29 cellular contexts compared by ENCODE assay signal in the genomic region with DNA sequence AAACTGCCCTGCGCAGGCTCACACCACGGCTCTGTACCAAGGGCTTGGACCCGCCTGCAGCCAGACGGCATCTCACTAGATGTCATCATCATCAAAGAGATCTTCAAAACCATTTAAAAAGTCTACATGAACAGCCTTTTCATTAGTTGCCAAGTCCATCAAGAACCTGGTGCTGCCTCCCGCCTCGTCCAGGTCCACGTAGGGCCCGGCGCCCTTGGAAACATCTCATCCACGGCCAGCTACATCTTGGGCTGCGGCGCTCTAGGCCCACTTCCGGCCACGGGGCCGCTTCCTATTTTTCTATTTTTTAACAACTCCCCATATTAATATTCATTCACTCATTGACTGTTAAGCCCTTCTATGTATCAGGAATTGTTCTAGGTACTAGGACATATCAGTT.
"Had no signal": no experiment of that assay in that cellular context is flagged by ENCODE, and none has a peak within 500 bp of the region (broad histone marks: within the 10 kb centered on the region; RNA-seq: fewer than 3 reads in every experiment).

No MANE protein-coding gene starts in this region.

- H3K36me3 ChIP-seq: esophagus squamous epithelium, heart right ventricle, left lung, ovary, spleen, transverse colon, upper lobe of right lung, vagina had no signal

- DNase-seq: cortex of kidney; effector memory CD8-positive, alpha-beta T cell; erythroblast; esophagus squamous epithelium; foreskin melanocyte; glutamatergic neuron; heart right ventricle; hippocampal formation; left cardiac atrium; left lung; mesenchymal stem cell; mucosa of descending colon; naive B cell; nephron progenitor cell; nucleus accumbens; ovary; posterior cingulate gyrus; psoas muscle; right cardiac atrium; spleen; stimulated activated CD4-positive, alpha-beta T cell treated with anti-CD3 and anti-CD28 coated beads, Interleukin-4, amount 100 ng/mL, for 4 hours; stimulated activated naive CD8-positive, alpha-beta T cell treated with anti-CD3 and anti-CD28 coated beads, Interleukin-15, Interleukin-2, amounts not matched to agents 100 U/mL and 50 U/mL, for 24 hours; substantia nigra; testis; transverse colon; upper lobe of right lung had no signal

- H3K4me1 ChIP-seq: esophagus squamous epithelium, left lung, psoas muscle, testis, transverse colon, upper lobe of right lung, vagina had no signal

- H3K27me3 ChIP-seq: esophagus squamous epithelium, heart right ventricle, left lung, ovary, spleen, testis, transverse colon, upper lobe of right lung, vagina had no signal

- H3K27ac ChIP-seq: esophagus squamous epithelium, heart right ventricle, left lung, ovary, psoas muscle, skin epidermis, spleen, testis, transverse colon, upper lobe of right lung, vagina had no signal

- H3K4me3 ChIP-seq: esophagus squamous epithelium, heart right ventricle, left lung, mucosa of descending colon, ovary, psoas muscle, skin epidermis, spleen, transverse colon, upper lobe of right lung, vagina had no signal

- H3K9me3 ChIP-seq: esophagus squamous epithelium, heart right ventricle, left lung, mucosa of descending colon, ovary, psoas muscle, testis, transverse colon, upper lobe of right lung, vagina had no signal

- ATAC-seq: effector memory CD8-positive, alpha-beta T cell; heart right ventricle; left cardiac atrium; left lung; mucosa of descending colon; psoas muscle; right cardiac atrium; stimulated activated memory B cell treated with anti-CD40 and anti-IgM and Interleukin-4, amounts not matched to agents 10 μg/mL and 1 μg/mL and 100 μg/mL, for 72 hours; stimulated activated naive CD8-positive, alpha-beta T cell treated with anti-CD3 and anti-CD28 coated beads, Interleukin-15, Interleukin-2, amounts not matched to agents 100 U/mL and 50 U/mL, for 24 hours; upper lobe of right lung had no signal
